Comparison of ENCODE assay signal across 8 cellular contexts in the genomic region with DNA sequence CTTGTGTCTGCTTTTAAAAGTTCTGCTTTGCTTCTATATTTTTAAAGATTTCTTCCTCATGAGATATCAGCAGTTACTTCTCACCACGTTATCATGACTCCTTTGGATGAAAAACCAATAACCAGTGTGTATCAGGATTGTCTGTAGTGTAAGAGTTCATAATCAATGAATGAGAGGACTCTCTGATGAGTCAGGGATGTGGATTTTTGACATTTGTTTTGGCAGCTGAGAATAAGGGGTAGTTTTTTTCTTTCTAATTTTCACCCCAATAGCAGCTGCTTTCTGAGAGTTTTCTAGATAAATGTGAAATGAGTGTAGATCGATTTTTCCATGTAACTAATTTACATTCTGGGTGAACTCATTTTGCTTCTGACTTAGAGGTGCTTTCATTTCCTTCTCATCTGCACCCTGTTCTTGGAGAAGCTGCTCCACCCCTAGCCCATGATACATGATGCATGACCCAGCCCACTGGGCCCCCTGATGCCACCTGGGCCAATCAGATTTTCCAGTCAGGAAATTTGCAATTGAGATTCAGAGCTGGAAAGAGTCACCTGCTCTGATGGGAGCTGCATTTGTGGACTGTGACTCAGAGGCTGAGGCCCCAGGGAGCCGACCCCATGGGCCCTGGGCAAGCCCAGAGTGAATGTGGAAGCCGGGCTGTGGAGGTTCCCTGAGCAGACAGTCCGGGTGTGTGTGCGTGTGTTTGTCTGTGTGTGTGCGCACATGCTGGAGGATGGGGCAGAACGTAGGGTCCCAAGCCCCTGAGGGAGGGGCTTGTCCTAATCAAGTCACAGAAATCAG.
DNase-seq lines count a peak whose midpoint lies in the region; ATAC-seq and TF ChIP-seq lines count a peak whose summit lies in the region.

No MANE protein-coding gene starts in this region.

- DNase-seq in activated CD8-positive, alpha-beta T cell treated with anti-CD3 and anti-CD28 coated beads, Interleukin-2, amount 10 ng/mL, durations not matched to agents 7 days and 5 days: no peak
- peak; percentile 4 for DNase-seq in stimulated activated CD8-positive, alpha-beta memory T cell treated with anti-CD3 and anti-CD28 coated beads, Interleukin-7, amount 100 ng/mL, for 24 hours (ENCODE audit: low read depth)
- DNase-seq in esophagus squamous epithelium (lab: John Stamatoyannopoulos, UW): no peak
- DNase-seq in epidermal melanocyte (ENCODE audit: insufficient read length, low spot score): no peak

- TF ChIP-seq CTCF in esophagus squamous epithelium (IDR thresholded peaks at IDR 0.05): no peak

- H3K36me3 ChIP-seq in ES-I3 (ENCODE audit: insufficient read depth, low read length) (no peaks in the 10 kb centered on the region), iPS-20b (ENCODE audit: insufficient read depth, low read depth, low read length) (no peaks in the 10 kb centered on the region), esophagus squamous epithelium (no peaks in the 10 kb centered on the region)

- H3K9ac ChIP-seq in ES-I3 (ENCODE audit: low read depth, low read length): peak overlapping the region; percentile 31
- H3K9ac ChIP-seq in iPS-20b (ENCODE audit: low read depth, low read length): peak overlapping the region; percentile 62; the same call in 1 of the 2 replicates

- H3K27ac Mint-ChIP-seq in activated CD8-positive, alpha-beta T cell treated with anti-CD3 and anti-CD28 coated beads, Interleukin-2, amount 10 ng/mL, durations not matched to agents 7 days and 5 days: no peak overlapping the region

- intact Hi-C loops in esophagus squamous epithelium (cut with DNase I): no loop called here

- H3K9me3 Mint-ChIP-seq in activated CD8-positive, alpha-beta T cell treated with anti-CD3 and anti-CD28 coated beads, Interleukin-2, amount 10 ng/mL, durations not matched to agents 7 days and 5 days (ENCODE audit: insufficient read depth): no peaks in the 10 kb centered on the region

- H3K27me3 Mint-ChIP-seq in activated CD8-positive, alpha-beta T cell treated with anti-CD3 and anti-CD28 coated beads, Interleukin-2, amount 10 ng/mL, durations not matched to agents 7 days and 5 days (ENCODE audit: low read depth): no peaks in the 10 kb centered on the region

- 48 to 60% methylated on average over 5 to 7 of the region's 8 CpGs for WGBS in esophagus squamous epithelium, 2 donors

- TF ChIP-seq POLR2A in esophagus squamous epithelium (IDR thresholded peaks at IDR 0.05): no peak

- H3K27ac ChIP-seq in iPS-20b (ENCODE audit: low read length) (peak overlapping the region; percentile 53), esophagus squamous epithelium (no peak overlapping the region)

- peaks cover 7% of the 10 kb centered on the region for H3K4me1 Mint-ChIP-seq in activated CD8-positive, alpha-beta T cell treated with anti-CD3 and anti-CD28 coated beads, Interleukin-2, amount 10 ng/mL, durations not matched to agents 7 days and 5 days (ENCODE audit: low read depth)

- POLR2A ChIA-PET in activated CD8-positive, alpha-beta T cell treated with anti-CD3 and anti-CD28 coated beads, Interleukin-2, amount 10 ng/mL, durations not matched to agents 7 days and 5 days (lab: Charles Lee): no interaction called here

- H3K9me3 ChIP-seq in ES-I3 (ENCODE audit: control insufficient read depth, insufficient read depth, low read length) (no peaks in the 10 kb centered on the region), iPS-20b (ENCODE audit: insufficient read depth, low read depth, low read length) (no peaks in the 10 kb centered on the region), esophagus squamous epithelium (no peaks in the 10 kb centered on the region)

- peak; percentile 84 for ATAC-seq in GM19372 (IDR thresholded peaks at IDR 0.05; ENCODE audit: low read depth, unreplicated experiment)
- peak; percentile 87 for ATAC-seq in HG03432 (IDR thresholded peaks at IDR 0.05; ENCODE audit: unreplicated experiment)
- peak; percentile 36 for ATAC-seq in activated CD8-positive, alpha-beta T cell treated with anti-CD3 and anti-CD28 coated beads, Interleukin-2, amount 10 ng/mL, durations not matched to agents 7 days and 5 days

- no peaks in the 10 kb centered on the region for H3K36me3 Mint-ChIP-seq in activated CD8-positive, alpha-beta T cell treated with anti-CD3 and anti-CD28 coated beads, Interleukin-2, amount 10 ng/mL, durations not matched to agents 7 days and 5 days (ENCODE audit: low read depth)

- peaks cover 11% of the 10 kb centered on the region for H3K27me3 ChIP-seq in iPS-20b (ENCODE audit: insufficient read depth, low read length)
- peaks cover 0 to 10% (median 0%) of the 10 kb centered on the region in 4 donors for H3K27me3 ChIP-seq in esophagus squamous epithelium

- H3K4me1 ChIP-seq in ES-I3 (ENCODE audit: insufficient read depth, low read length) (peaks cover 60% of the 10 kb centered on the region), iPS-20b (ENCODE audit: insufficient read depth, low read length) (peaks cover 34% of the 10 kb centered on the region), esophagus squamous epithelium (peaks cover 4 to 46% (median 20%) of the 10 kb centered on the region in 3 donors)

- H3K4me3 ChIP-seq in iPS-20b (ENCODE audit: low read length): peak overlapping the region; percentile 18; the same call in 1 of the 2 replicates
- H3K4me3 ChIP-seq in esophagus squamous epithelium: no peak overlapping the region

- CTCF ChIA-PET in activated CD8-positive, alpha-beta T cell treated with anti-CD3 and anti-CD28 coated beads, Interleukin-2, amount 10 ng/mL, durations not matched to agents 7 days and 5 days (lab: Charles Lee): interaction anchor here (2.0 to 2.3 kb wide), 2 partner anchors 32 to 35 kb away, joined by 6 to 8 read pairs; no protein-coding TSS in a partner anchor

- no peak overlapping the region for H3K4me3 Mint-ChIP-seq in activated CD8-positive, alpha-beta T cell treated with anti-CD3 and anti-CD28 coated beads, Interleukin-2, amount 10 ng/mL, durations not matched to agents 7 days and 5 days

Comparison
In these comparisons a context has a peak if more than half of its experiments do, and no peak if none do; other contexts are left out.
1. ATAC-seq: peak in every context shown above with its lines; median percentile 87 in HG03432; 84 in GM19372; 36 in activated CD8-positive, alpha-beta T cell treated with anti-CD3 and anti-CD28 coated beads, Interleukin-2, amount 10 ng/mL, durations not matched to agents 7 days and 5 days.